ENCODE assay signal across 15 cellular contexts in the genomic region with DNA sequence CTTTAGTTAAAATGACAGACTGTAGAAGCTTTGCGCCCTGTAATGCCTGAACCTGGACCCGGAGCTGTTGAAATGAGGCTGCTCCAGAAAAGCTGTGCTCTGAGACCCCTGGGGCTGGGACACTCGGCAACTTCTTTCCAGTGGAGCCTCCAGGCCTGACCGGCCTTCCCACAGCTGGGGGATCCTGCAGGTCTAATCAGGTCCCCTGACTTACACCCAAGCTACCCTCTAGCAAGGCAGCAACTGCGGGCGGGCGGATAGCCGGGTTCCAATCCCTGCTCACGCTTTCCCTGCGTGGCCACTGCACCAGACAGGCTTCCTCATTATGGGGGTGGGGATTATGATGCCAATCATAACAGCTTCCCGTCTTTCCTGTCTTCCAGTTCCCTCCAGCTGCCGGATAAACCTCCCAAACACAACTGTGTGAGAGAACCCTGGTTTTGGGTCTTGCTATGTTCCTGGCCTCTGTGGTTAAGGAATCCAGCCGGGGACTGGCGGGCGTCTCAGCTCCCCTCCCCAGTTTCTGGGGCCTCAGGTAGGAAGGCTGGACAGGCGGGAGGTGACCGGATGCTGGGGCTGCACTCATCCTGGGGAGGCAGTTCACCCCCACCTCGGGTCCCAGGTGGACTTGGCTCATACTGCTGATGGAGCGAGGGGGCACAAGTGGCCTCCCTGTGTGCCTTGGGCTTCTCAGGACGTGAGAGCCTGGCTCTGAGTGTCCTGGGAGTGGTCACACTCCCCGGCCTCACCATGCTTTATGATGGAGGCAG. TPM values are rescaled to one million over a fixed set of nuclear protein-coding genes. Genes with fewer than 3 reads are reported as not detected.
DNase-seq lines count a peak whose midpoint lies in the region; ATAC-seq, FAIRE-seq and TF ChIP-seq lines count a peak whose summit lies in the region.
"Had no signal": no experiment of that assay in that cellular context is flagged by ENCODE, and none has a peak within 500 bp of the region (broad histone marks: within the 10 kb centered on the region; RNA-seq: fewer than 3 reads in every experiment).

No MANE protein-coding gene starts in this region.

- H3K4me3 ChIP-seq in H7 (ENCODE audit: insufficient read depth, low read depth, low read length) (no peak overlapping the region), lung (no peak overlapping the region)
- H3K4me3 ChIP-seq: BLaER1, K562 had no signal

- FAIRE-seq in urothelium cell line (lab: Jason Lieb, UNC) = no peak
- FAIRE-seq: K562 had no signal

- H3K4me1 ChIP-seq in lung (ENCODE audit: control insufficient read depth in 2 of 2, insufficient read depth in 2 of 2, low read length in 2 of 2) = no peaks in the 10 kb centered on the region

- peaks cover 0 to 20% of the 10 kb centered on the region in 2 donors for H3K9me3 ChIP-seq in lung (ENCODE audit: control insufficient read depth in 2 of 2, insufficient read depth in 1 of 2, low read length in 1 of 2)

- whole genome bisulfite sequencing in lung, 2 donors = 82 to 85% methylated on average over 21 of the region's 21 CpGs

- no peak overlapping the region for H3K27ac ChIP-seq in lung (ENCODE audit: low read depth in 1 of 2, low read length in 1 of 2)
- H3K27ac ChIP-seq: 22Rv1, BLaER1 had no signal

- TF ChIP-seq CTCF in lung (IDR thresholded peaks at IDR 0.05; ENCODE audit: control extremely low read depth, extremely low read depth) = no peak

- H3K27me3 ChIP-seq in H7 (ENCODE audit: control insufficient read depth, insufficient read depth, low read length) = no peaks in the 10 kb centered on the region
- peaks cover 2% of the 10 kb centered on the region for H3K27me3 ChIP-seq in lung (ENCODE audit: control insufficient read depth, insufficient read depth)
- H3K27me3 ChIP-seq: BLaER1 had no signal

- DNase-seq in NCI-H82 (lab: John Stamatoyannopoulos, UW) = peak; percentile 9
- no peak for DNase-seq in NCI-H82 treated with DMSO at 0.1 percent for 48 hours (lab: John Stamatoyannopoulos, UW; ENCODE audit: unreplicated experiment)
- peak; percentile 25 for DNase-seq in H7
- peak; percentile 24 for DNase-seq in lung (ENCODE audit: low spot score)
- DNase-seq in urothelium cell line (ENCODE audit: low spot score) = peak; percentile 1
- DNase-seq in T-helper 9 cell = no peak
- DNase-seq: AML-193, DMS53, GF-D8 had no signal

- H3K36me3 ChIP-seq in H7 (replicated peaks; ENCODE audit: control insufficient read depth, insufficient read depth, low read length) (no peaks in the 10 kb centered on the region), lung (ENCODE audit: control insufficient read depth in 2 of 2, insufficient read depth in 2 of 2, low read length in 2 of 2) (no peaks in the 10 kb centered on the region)
- H3K36me3 ChIP-seq: BLaER1 had no signal

- ATAC-seq in lung (ENCODE audit: insufficient read depth, low FRiP score) (no peak), GM21576 (IDR thresholded peaks at IDR 0.05; ENCODE audit: unreplicated experiment) (no peak), GM21515 (IDR thresholded peaks at IDR 0.05; ENCODE audit: unreplicated experiment) (no peak)
- ATAC-seq: HCT116, K562 had no signal

RNA-seq across cellular contexts. Expression of a gene that starts 38.6 kb away (rescaled TPM):
- total RNA-seq in H7 (2014; rRNA removed; shearing (Covaris generic)) = 0.21 TPM in 1 of 2 replicates, not detected in the other
- 10 to 100 TPM; 20.4 to 49.6 TPM for total RNA-seq in lung
- polyA plus RNA-seq in lung = 10 to 100 TPM; 47.7 to 67.4 TPM
- polyA plus RNA-seq: K562 had no signal

Comparison
In these comparisons a context has a peak if more than half of its experiments do, and no peak if none do; other contexts are left out.
1. DNase-seq: peak in NCI-H82 (single experiment), H7 (single experiment), lung (single experiment) and urothelium cell line (single experiment); none in NCI-H82 treated with DMSO at 0.1 percent for 48 hours (single experiment) and T-helper 9 cell (single experiment).
2. RNA of a gene that starts 38.6 kb away (total RNA-seq): 20.4 to 49.6 TPM in lung; 0.21 TPM in H7; every median in the first group is over 10 times any median in the second.